Comparison of ENCODE assay signal across 12 cellular contexts in the genomic region with DNA sequence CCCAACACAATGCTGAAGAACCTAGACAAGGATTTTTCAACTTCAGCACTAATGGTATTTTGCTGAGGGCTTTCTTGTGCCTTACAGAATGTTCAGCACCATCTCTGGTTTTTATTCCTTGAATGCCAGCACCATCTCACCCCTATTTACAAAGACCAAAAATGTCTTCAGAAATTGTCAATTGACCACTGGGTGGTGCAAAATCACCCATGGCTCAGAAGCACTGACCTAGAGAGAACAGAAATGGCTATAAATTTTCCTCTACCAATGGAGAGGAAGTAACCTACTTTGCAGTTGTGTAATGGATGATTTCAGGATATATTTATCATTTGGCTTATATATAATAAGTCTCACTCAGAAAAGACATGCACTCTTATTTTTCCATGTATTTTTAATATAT.
DNase-seq lines count a peak whose midpoint lies in the region; ATAC-seq and TF ChIP-seq lines count a peak whose summit lies in the region.
"Had no signal": no experiment of that assay in that cellular context is flagged by ENCODE, and none has a peak within 500 bp of the region (broad histone marks: within the 10 kb centered on the region; RNA-seq: fewer than 3 reads in every experiment).

No MANE protein-coding gene starts in this region.

- H3K4me3 ChIP-seq in cardiac fibroblast (replicated peaks in 1 of 2; ENCODE audit: low read depth in 2 of 2, low read length in 2 of 2): no peak overlapping the region
- H3K4me3 ChIP-seq in CD4-positive, alpha-beta memory T cell (ENCODE audit: low read length in 2 of 2): no peak overlapping the region
- no peak overlapping the region for H3K4me3 ChIP-seq in coronary artery

- DNase-seq in DMS 273 (lab: John Stamatoyannopoulos, UW; ENCODE audit: unreplicated experiment) (peak; percentile 5), DMS 273 treated with DMSO at 0.1 percent for 48 hours (lab: John Stamatoyannopoulos, UW) (no peak), LoVo (ENCODE audit: low spot score) (peak; percentile 2), cardiac fibroblast (ENCODE audit: low read depth in 2 of 2) (peak; percentile 25 to 70), progenitor cell of endocrine pancreas (ENCODE audit: low spot score, unreplicated experiment) (no peak), T-cell (no peak), coronary artery (ENCODE audit: low spot score) (no peak)
- DNase-seq in CD4-positive, alpha-beta memory T cell: no peak
- DNase-seq: 8988T; activated naive CD8-positive, alpha-beta T cell treated with anti-CD3 and anti-CD28 coated beads, Interleukin-2, amount 50 U/mL, for 24 hours; islet precursor cell; stimulated activated CD4-positive, alpha-beta T cell treated with anti-CD3 and anti-CD28 coated beads, Interleukin-2, amount 100 ng/mL, for 24 hours had no signal

- CTCF ChIA-PET in T-cell (lab: Charles Lee): no interaction called here
- CTCF ChIA-PET in CD4-positive, alpha-beta memory T cell (lab: Charles Lee; ENCODE audit: partially characterized antibody): no interaction called here

- H3K27ac ChIP-seq in CD4-positive, alpha-beta memory T cell (ENCODE audit: low read depth, low read length): no peak overlapping the region
- no peak overlapping the region for H3K27ac ChIP-seq in coronary artery

- no peak for ATAC-seq in T-cell (replicated peaks in 1 of 4)
- ATAC-seq: activated naive CD8-positive, alpha-beta T cell treated with anti-CD3 and anti-CD28 coated beads, Interleukin-2, amount 50 U/mL, for 24 hours had no signal

- intact Hi-C loops in CD4-positive, alpha-beta memory T cell (cut with micrococcal nuclease): no loop called here

- POLR2A ChIA-PET in T-cell (lab: Charles Lee): no interaction called here
- POLR2A ChIA-PET in CD4-positive, alpha-beta memory T cell (lab: Charles Lee; ENCODE audit: partially characterized antibody): no interaction called here

- TF ChIP-seq CTCF in cardiac fibroblast (IDR thresholded peaks at IDR 0.05; ENCODE audit: low read depth, low read length): peak; percentile 46
- TF ChIP-seq CTCF in progenitor cell of endocrine pancreas (IDR thresholded peaks at IDR 0.05; ENCODE audit: unreplicated experiment): peak; percentile 23
- TF ChIP-seq CTCF in coronary artery (IDR thresholded peaks at IDR 0.05): no peak

- H3K36me3 Mint-ChIP-seq in progenitor cell of endocrine pancreas (ENCODE audit: insufficient read depth): no peaks in the 10 kb centered on the region
- no peaks in the 10 kb centered on the region for H3K36me3 Mint-ChIP-seq in T-cell
- H3K36me3 Mint-ChIP-seq in CD4-positive, alpha-beta memory T cell: no peaks in the 10 kb centered on the region

- H3K36me3 ChIP-seq in CD4-positive, alpha-beta memory T cell (ENCODE audit: insufficient read depth, low read length): no peaks in the 10 kb centered on the region

- no peaks in the 10 kb centered on the region for H3K4me1 ChIP-seq in CD4-positive, alpha-beta memory T cell (ENCODE audit: insufficient read depth, low read length)

- no peak overlapping the region for H3K27ac Mint-ChIP-seq in progenitor cell of endocrine pancreas
- H3K27ac Mint-ChIP-seq in T-cell: no peak overlapping the region
- no peak overlapping the region for H3K27ac Mint-ChIP-seq in CD4-positive, alpha-beta memory T cell
- H3K27ac Mint-ChIP-seq: activated naive CD8-positive, alpha-beta T cell treated with anti-CD3 and anti-CD28 coated beads, Interleukin-2, amount 50 U/mL, for 24 hours had no signal

- H3K4me1 Mint-ChIP-seq in progenitor cell of endocrine pancreas (ENCODE audit: low read depth): no peaks in the 10 kb centered on the region
- no peaks in the 10 kb centered on the region for H3K4me1 Mint-ChIP-seq in T-cell
- no peaks in the 10 kb centered on the region for H3K4me1 Mint-ChIP-seq in CD4-positive, alpha-beta memory T cell
- H3K4me1 Mint-ChIP-seq: activated naive CD8-positive, alpha-beta T cell treated with anti-CD3 and anti-CD28 coated beads, Interleukin-2, amount 50 U/mL, for 24 hours had no signal

- no peaks in the 10 kb centered on the region for H3K9me3 Mint-ChIP-seq in progenitor cell of endocrine pancreas (ENCODE audit: low read depth)
- peaks cover 0 to 13% (median 0%) of the 10 kb centered on the region in 3 donors for H3K9me3 Mint-ChIP-seq in T-cell
- peaks cover 0 to 1% (median 0%) of the 10 kb centered on the region in 8 donors for H3K9me3 Mint-ChIP-seq in CD4-positive, alpha-beta memory T cell
- H3K9me3 Mint-ChIP-seq: activated naive CD8-positive, alpha-beta T cell treated with anti-CD3 and anti-CD28 coated beads, Interleukin-2, amount 50 U/mL, for 24 hours had no signal

- no peaks in the 10 kb centered on the region for H3K27me3 Mint-ChIP-seq in progenitor cell of endocrine pancreas
- no peaks in the 10 kb centered on the region for H3K27me3 Mint-ChIP-seq in T-cell
- H3K27me3 Mint-ChIP-seq in CD4-positive, alpha-beta memory T cell: no peaks in the 10 kb centered on the region
- H3K27me3 Mint-ChIP-seq: activated naive CD8-positive, alpha-beta T cell treated with anti-CD3 and anti-CD28 coated beads, Interleukin-2, amount 50 U/mL, for 24 hours had no signal

- H3K9me3 ChIP-seq in CD4-positive, alpha-beta memory T cell (ENCODE audit: control insufficient read depth in 1 of 2, low read length in 2 of 2): no peaks in the 10 kb centered on the region

- no peaks in the 10 kb centered on the region for H3K27me3 ChIP-seq in CD4-positive, alpha-beta memory T cell (ENCODE audit: insufficient read depth, low read length)

- H3K4me3 Mint-ChIP-seq in progenitor cell of endocrine pancreas (ENCODE audit: low read depth): no peak overlapping the region
- no peak overlapping the region for H3K4me3 Mint-ChIP-seq in T-cell
- H3K4me3 Mint-ChIP-seq in CD4-positive, alpha-beta memory T cell: no peak overlapping the region
- H3K4me3 Mint-ChIP-seq: activated naive CD8-positive, alpha-beta T cell treated with anti-CD3 and anti-CD28 coated beads, Interleukin-2, amount 50 U/mL, for 24 hours had no signal

Comparison
In these comparisons a context has a peak if more than half of its experiments do, and no peak if none do; other contexts are left out.
1. DNase-seq: peak in DMS 273 (single experiment), LoVo (single experiment) and cardiac fibroblast (2 of 2); none in DMS 273 treated with DMSO at 0.1 percent for 48 hours (single experiment), progenitor cell of endocrine pancreas (single experiment), T-cell (0 of 34), CD4-positive, alpha-beta memory T cell (0 of 5) and coronary artery (single experiment).